Comparison of ENCODE assay signal across 8 cellular contexts in genomic region chr11:96188625-96189006, GRCh38.
DNase-seq lines count a peak whose midpoint lies in the region; ATAC-seq and TF ChIP-seq lines count a peak whose summit lies in the region.

No MANE protein-coding gene starts in this region.

- no peaks in the 10 kb centered on the region for H3K36me3 ChIP-seq in GM06990 (ENCODE audit: control insufficient read depth, insufficient read depth, low read length)

- H3K27me3 ChIP-seq in GM06990 (replicated peaks; ENCODE audit: control insufficient read depth, insufficient read depth, low read length): no peaks in the 10 kb centered on the region

- DNase-seq in GM06990 (ENCODE audit: extremely low read depth, insufficient read length): peak; percentile 22
- peak; percentile 77 for DNase-seq in NB4 (ENCODE audit: low read depth)
- peak; percentile 48 for DNase-seq in choroid plexus epithelial cell (ENCODE audit: low read depth)
- DNase-seq in pulmonary artery endothelial cell (ENCODE audit: low read depth, low spot score): peak; percentile 8
- no peak for DNase-seq in NCI-H774 (lab: John Stamatoyannopoulos, UW)
- DNase-seq in NCI-H1436 treated with DMSO at 0.1 percent for 48 hours (lab: John Stamatoyannopoulos, UW): no peak
- no peak for DNase-seq in GM19240 (ENCODE audit: insufficient read length, low spot score)

- no peak for TF ChIP-seq POLR2A in NB4 (IDR thresholded peaks at IDR 0.05; ENCODE audit: extremely low read depth, insufficient read length)

- H3K4me3 ChIP-seq in GM06990 (replicated peaks; ENCODE audit: low read depth, low read length) (no peak overlapping the region), NB4 (ENCODE audit: low read depth, low read length) (no peak overlapping the region), choroid plexus epithelial cell (ENCODE audit: low read depth, low read length) (no peak overlapping the region)

- peak; percentile 55 for ATAC-seq in GM21717 (IDR thresholded peaks at IDR 0.05; ENCODE audit: unreplicated experiment)

- no peak for TF ChIP-seq CTCF in GM06990 (IDR thresholded peaks at IDR 0.05; ENCODE audit: insufficient read depth, low read length, poor library complexity, severe bottlenecking)
- TF ChIP-seq CTCF in NB4 (IDR thresholded peaks at IDR 0.05; ENCODE audit: low read depth, low read length): no peak
- TF ChIP-seq CTCF in choroid plexus epithelial cell (conservative IDR thresholded peaks at IDR 0.05; ENCODE audit: low read depth, low read length): no peak

Comparison
In these comparisons a context has a peak if more than half of its experiments do, and no peak if none do; other contexts are left out.
1. DNase-seq: peak in GM06990 (single experiment), NB4 (single experiment), choroid plexus epithelial cell (single experiment) and pulmonary artery endothelial cell (single experiment); none in NCI-H774 (single experiment), NCI-H1436 treated with DMSO at 0.1 percent for 48 hours (single experiment) and GM19240 (single experiment).